ENCODE assay signal across 8 cellular contexts in genomic region chr10:3935141-3935540, GRCh38.
A peak's percentile ranks its signal among the peaks of the same experiment; 100 is the strongest.
DNase-seq lines count a peak whose midpoint lies in the region; ATAC-seq and TF ChIP-seq lines count a peak whose summit lies in the region.

No MANE protein-coding gene starts in this region.

- TF ChIP-seq POLR2A in uterus (IDR thresholded peaks at IDR 0.05), result no peak

- no peaks in the 10 kb centered on the region for H3K9me3 ChIP-seq in uterus
- no peaks in the 10 kb centered on the region for H3K9me3 ChIP-seq in A673 (ENCODE audit: low read depth, low read length, poor library complexity, severe bottlenecking)

- H3K27ac Mint-ChIP-seq in activated CD4-positive, alpha-beta T cell treated with anti-CD3 and anti-CD28 coated beads for 36 hours, result peak overlapping the region; percentile 91
- H3K27ac Mint-ChIP-seq in effector memory CD8-positive, alpha-beta T cell, result peak overlapping the region; percentile 96 to 98
- H3K27ac Mint-ChIP-seq in osteocyte (ENCODE audit: unreplicated experiment), result peak overlapping the region; percentile 89

- H3K4me1 Mint-ChIP-seq in activated CD4-positive, alpha-beta T cell treated with anti-CD3 and anti-CD28 coated beads for 36 hours, result peaks cover 50% of the 10 kb centered on the region
- H3K4me1 Mint-ChIP-seq in effector memory CD8-positive, alpha-beta T cell (ENCODE audit: low read depth in 2 of 2), result peaks cover 35 to 41% of the 10 kb centered on the region in 2 donors
- H3K4me1 Mint-ChIP-seq in osteocyte (ENCODE audit: unreplicated experiment), result peaks cover 19% of the 10 kb centered on the region

- POLR2A ChIA-PET in activated CD4-positive, alpha-beta T cell treated with anti-CD3 and anti-CD28 coated beads for 36 hours (lab: Charles Lee), result interaction anchor here (0.7 to 1.0 kb wide), 2 partner anchors 26 to 124 kb away, joined by 3 read pairs; no protein-coding TSS in a partner anchor
- POLR2A ChIA-PET in A673 (lab: Charles Lee; ENCODE audit: low non-redundant PET), result no interaction called here

- no peaks in the 10 kb centered on the region for H3K27me3 ChIP-seq in uterus
- no peaks in the 10 kb centered on the region for H3K27me3 ChIP-seq in A673 (replicated peaks; ENCODE audit: insufficient read depth, low read depth, low read length, poor library complexity)

- CTCF ChIA-PET in activated CD4-positive, alpha-beta T cell treated with anti-CD3 and anti-CD28 coated beads for 36 hours (lab: Charles Lee), result interaction anchor here (0.7 to 0.9 kb wide), 2 partner anchors 10 to 125 kb away, joined by 3 read pairs; no protein-coding TSS in a partner anchor
- CTCF ChIA-PET in A673 (lab: Charles Lee), result no interaction called here

- ATAC-seq in GM18508 (IDR thresholded peaks at IDR 0.05; ENCODE audit: insufficient read depth, unreplicated experiment), result peak; percentile 97
- ATAC-seq in HG02870 (IDR thresholded peaks at IDR 0.05; ENCODE audit: unreplicated experiment), result peak; percentile 99
- ATAC-seq in activated CD4-positive, alpha-beta T cell treated with anti-CD3 and anti-CD28 coated beads for 36 hours, result peak; percentile 98
- peak; percentile 93 for ATAC-seq in effector memory CD8-positive, alpha-beta T cell (replicated peaks)

- H3K4me3 Mint-ChIP-seq in activated CD4-positive, alpha-beta T cell treated with anti-CD3 and anti-CD28 coated beads for 36 hours, result peak overlapping the region; percentile 37
- peak overlapping the region; percentile 74 to 78 for H3K4me3 Mint-ChIP-seq in effector memory CD8-positive, alpha-beta T cell
- peak overlapping the region; percentile 23 for H3K4me3 Mint-ChIP-seq in osteocyte (ENCODE audit: unreplicated experiment)

- intact Hi-C loops in activated CD4-positive, alpha-beta T cell treated with anti-CD3 and anti-CD28 coated beads for 36 hours (cut with DNase I, micrococcal nuclease), result loop anchor here (1.0 to 5.0 kb wide), 15 partner anchors 38 to 312 kb away; no protein-coding TSS in a partner anchor
- intact Hi-C loops in uterus (cut with DNase I; ENCODE audit: low total_unique reads), result no loop called here
- intact Hi-C loops in A673 (cut with micrococcal nuclease; ENCODE audit: unreplicated experiment), result no loop called here

- peak overlapping the region; percentile 85 to 93 for H3K27ac ChIP-seq in uterus
- H3K27ac ChIP-seq in A673 (ENCODE audit: low read depth, low read length, poor library complexity, severe bottlenecking), result no peak overlapping the region

- H3K4me1 ChIP-seq in uterus (peaks cover 0 to 7% of the 10 kb centered on the region in 2 donors), A673 (ENCODE audit: insufficient read depth, low read length, poor library complexity, severe bottlenecking) (no peaks in the 10 kb centered on the region)

- no peaks in the 10 kb centered on the region for H3K27me3 Mint-ChIP-seq in activated CD4-positive, alpha-beta T cell treated with anti-CD3 and anti-CD28 coated beads for 36 hours
- no peaks in the 10 kb centered on the region for H3K27me3 Mint-ChIP-seq in effector memory CD8-positive, alpha-beta T cell
- H3K27me3 Mint-ChIP-seq in osteocyte (ENCODE audit: unreplicated experiment), result no peaks in the 10 kb centered on the region

- H3K36me3 Mint-ChIP-seq in activated CD4-positive, alpha-beta T cell treated with anti-CD3 and anti-CD28 coated beads for 36 hours (ENCODE audit: low read depth), result peaks cover 17% of the 10 kb centered on the region
- peaks cover 6% of the 10 kb centered on the region for H3K36me3 Mint-ChIP-seq in effector memory CD8-positive, alpha-beta T cell (ENCODE audit: insufficient read depth)
- no peaks in the 10 kb centered on the region for H3K36me3 Mint-ChIP-seq in osteocyte (ENCODE audit: unreplicated experiment)

- TF ChIP-seq CTCF in osteocyte (IDR thresholded peaks at IDR 0.05) (no peak), uterus (IDR thresholded peaks at IDR 0.05) (peak in 1 of 4 experiments; percentile 13), A673 (conservative IDR thresholded peaks at IDR 0.05; ENCODE audit: low read depth, low read length) (no peak)

- no TSS peak for BruUV-seq in A673 (replicated peaks; lab: Mats Ljungman, UMichigan)

- H3K9me3 Mint-ChIP-seq in activated CD4-positive, alpha-beta T cell treated with anti-CD3 and anti-CD28 coated beads for 36 hours (ENCODE audit: low read depth), result peaks cover 2% of the 10 kb centered on the region
- no peaks in the 10 kb centered on the region for H3K9me3 Mint-ChIP-seq in effector memory CD8-positive, alpha-beta T cell
- H3K9me3 Mint-ChIP-seq in osteocyte (ENCODE audit: unreplicated experiment), result no peaks in the 10 kb centered on the region

- peak; percentile 89 for DNase-seq in activated CD4-positive, alpha-beta T cell treated with anti-CD3 and anti-CD28 coated beads for 36 hours
- DNase-seq in effector memory CD8-positive, alpha-beta T cell, result peak; percentile 33 to 54 (median 36)
- DNase-seq in osteocyte (ENCODE audit: extremely low spot score, unreplicated experiment) (peak; percentile 62), uterus (peak; percentile 63 to 65), SK-N-DZ (ENCODE audit: low spot score) (no peak), A673 (ENCODE audit: low spot score) (no peak)

- H3K4me3 ChIP-seq in uterus (peak overlapping the region; percentile 11 to 31), A673 (ENCODE audit: low read depth, low read length, poor library complexity, severe bottlenecking) (no peak overlapping the region)

- H3K36me3 ChIP-seq in uterus, result no peaks in the 10 kb centered on the region
- no peaks in the 10 kb centered on the region for H3K36me3 ChIP-seq in A673 (ENCODE audit: insufficient read depth, low read length, poor library complexity, severe bottlenecking)

Comparison
In these comparisons a context has a peak if more than half of its experiments do, and no peak if none do; other contexts are left out.
1. DNase-seq: peak in activated CD4-positive, alpha-beta T cell treated with anti-CD3 and anti-CD28 coated beads for 36 hours (single experiment), effector memory CD8-positive, alpha-beta T cell (3 of 3), osteocyte (single experiment) and uterus (2 of 2); none in SK-N-DZ (single experiment) and A673 (single experiment).
2. H3K4me3 Mint-ChIP-seq: peak in every context shown above with its lines; median percentile 76 in effector memory CD8-positive, alpha-beta T cell; 37 in activated CD4-positive, alpha-beta T cell treated with anti-CD3 and anti-CD28 coated beads for 36 hours; 23 in osteocyte.
3. intact Hi-C loops: an anchor here in activated CD4-positive, alpha-beta T cell treated with anti-CD3 and anti-CD28 coated beads for 36 hours (1.0 to 5.0 kb wide); none called in uterus and A673.
4. Peak in every context shown above with its lines, with median percentiles within 50 percentile points of each other: ATAC-seq and H3K27ac Mint-ChIP-seq.